ENCODE assay signal across 1 cellular context in the genomic region with DNA sequence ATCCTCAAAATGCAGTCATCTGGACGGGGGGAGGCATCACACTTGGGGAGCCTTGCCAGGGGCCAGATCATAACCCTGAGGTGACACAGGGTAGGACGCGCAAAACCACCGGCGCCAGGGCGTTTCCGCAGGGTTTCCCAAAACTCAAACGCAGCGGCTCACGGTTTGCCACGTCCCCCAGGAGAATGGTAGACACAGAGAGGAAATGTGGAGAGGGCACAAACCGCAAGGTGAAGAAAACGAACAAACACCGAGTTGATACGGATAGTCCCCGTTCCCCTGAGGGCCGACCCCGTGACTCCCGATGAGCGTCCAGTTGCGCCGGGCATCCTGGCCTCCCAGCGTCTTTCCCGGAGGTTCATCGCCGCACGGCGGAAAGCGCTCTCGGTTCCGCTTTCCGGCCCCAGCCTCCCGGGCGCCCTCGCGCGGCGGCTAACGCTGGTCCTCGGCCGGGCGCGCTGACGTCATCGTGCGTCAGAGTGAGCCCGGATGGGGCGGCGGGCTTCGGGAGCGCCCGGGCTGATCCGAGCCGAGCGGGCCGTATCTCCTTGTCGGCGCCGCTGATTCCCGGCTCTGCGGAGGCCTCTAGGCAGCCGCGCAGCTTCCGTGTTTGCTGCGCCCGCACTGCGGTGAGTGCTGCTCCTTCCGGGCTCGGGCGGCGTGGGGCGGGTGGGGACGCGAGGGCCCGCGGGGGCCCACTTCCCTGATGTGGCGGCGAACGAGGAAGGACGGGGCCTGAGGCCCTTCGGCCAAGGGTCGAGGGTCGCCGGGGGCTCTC.
TF ChIP-seq lines count a peak whose summit lies in the region.

A gene (plus strand): TSS at position 467 of the 778 bp plus-strand sequence. CDS start 2,641 bp downstream, outside the sequence.

TF ChIP-seq in HepG2, 621 proteins besides CTCF, POLR2A, EP300 and RAD21 (continued from another document and continues in another):
- no peak for TF ChIP-seq ZNF652 (CRISPR knock-in tag; IDR thresholded peaks at IDR 0.05; ENCODE audit: borderline replicate concordance, low read depth)
- peak; percentile 45; the same call in 1 of the 2 replicates for TF ChIP-seq ZNF567 (CRISPR knock-in tag; IDR thresholded peaks at IDR 0.05; ENCODE audit: borderline replicate concordance)
- TF ChIP-seq ZNF569 (CRISPR knock-in tag; IDR thresholded peaks at IDR 0.05; ENCODE audit: borderline replicate concordance), result no peak
- TF ChIP-seq NRL (CRISPR knock-in tag; IDR thresholded peaks at IDR 0.05; ENCODE audit: borderline replicate concordance), result peak; percentile 84
- no peak for TF ChIP-seq MTA3 (CRISPR knock-in tag; IDR thresholded peaks at IDR 0.05)
- peak; percentile 88; the same call in 1 of the 2 replicates for TF ChIP-seq GZF1 (CRISPR knock-in tag; IDR thresholded peaks at IDR 0.05)
- TF ChIP-seq ZNF879 (CRISPR knock-in tag; IDR thresholded peaks at IDR 0.05), result no peak
- TF ChIP-seq, protein P1, sequence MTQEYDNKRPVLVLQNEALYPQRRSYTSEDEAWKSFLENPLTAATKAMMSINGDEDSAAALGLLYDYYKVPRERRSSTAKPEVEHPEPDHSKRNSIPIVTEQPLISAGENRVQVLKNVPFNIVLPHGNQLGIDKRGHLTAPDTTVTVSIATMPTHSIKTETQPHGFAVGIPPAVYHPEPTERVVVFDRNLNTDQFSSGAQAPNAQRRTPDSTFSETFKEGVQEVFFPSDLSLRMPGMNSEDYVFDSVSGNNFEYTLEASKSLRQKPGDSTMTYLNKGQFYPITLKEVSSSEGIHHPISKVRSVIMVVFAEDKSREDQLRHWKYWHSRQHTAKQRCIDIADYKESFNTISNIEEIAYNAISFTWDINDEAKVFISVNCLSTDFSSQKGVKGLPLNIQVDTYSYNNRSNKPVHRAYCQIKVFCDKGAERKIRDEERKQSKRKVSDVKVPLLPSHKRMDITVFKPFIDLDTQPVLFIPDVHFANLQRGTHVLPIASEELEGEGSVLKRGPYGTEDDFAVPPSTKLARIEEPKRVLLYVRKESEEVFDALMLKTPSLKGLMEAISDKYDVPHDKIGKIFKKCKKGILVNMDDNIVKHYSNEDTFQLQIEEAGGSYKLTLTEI (CRISPR knock-in tag; conservative IDR thresholded peaks at IDR 0.05), result no peak
- TF ChIP-seq NKX3-1 (CRISPR knock-in tag; IDR thresholded peaks at IDR 0.05), result no peak
- TF ChIP-seq, protein P2, sequence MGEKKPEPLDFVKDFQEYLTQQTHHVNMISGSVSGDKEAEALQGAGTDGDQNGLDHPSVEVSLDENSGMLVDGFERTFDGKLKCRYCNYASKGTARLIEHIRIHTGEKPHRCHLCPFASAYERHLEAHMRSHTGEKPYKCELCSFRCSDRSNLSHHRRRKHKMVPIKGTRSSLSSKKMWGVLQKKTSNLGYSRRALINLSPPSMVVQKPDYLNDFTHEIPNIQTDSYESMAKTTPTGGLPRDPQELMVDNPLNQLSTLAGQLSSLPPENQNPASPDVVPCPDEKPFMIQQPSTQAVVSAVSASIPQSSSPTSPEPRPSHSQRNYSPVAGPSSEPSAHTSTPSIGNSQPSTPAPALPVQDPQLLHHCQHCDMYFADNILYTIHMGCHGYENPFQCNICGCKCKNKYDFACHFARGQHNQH (CRISPR knock-in tag; IDR thresholded peaks at IDR 0.05), result peak; percentile 78
- 0 out of 2 replicates have a peak, but pooled peaks have one; percentile 49 for TF ChIP-seq ZNF484 (CRISPR knock-in tag; IDR thresholded peaks at IDR 0.05; ENCODE audit: borderline replicate concordance, low read depth)
- peak; percentile 92; the same call in 1 of the 2 replicates for TF ChIP-seq TOPORS (CRISPR knock-in tag; IDR thresholded peaks at IDR 0.05)
- peak; percentile 72 for TF ChIP-seq POLR2AphosphoS5 (IDR thresholded peaks at IDR 0.05; ENCODE audit: low read depth, low read length)
- no peak for TF ChIP-seq ZNF616 (CRISPR knock-in tag; IDR thresholded peaks at IDR 0.05; ENCODE audit: low read depth)
- no peak for TF ChIP-seq FIP1L1 (IDR thresholded peaks at IDR 0.05; ENCODE audit: borderline replicate concordance, insufficient read depth, low read depth, low read length)
- no peak; the same call in 1 of the 2 replicates for TF ChIP-seq PITX1 (CRISPR knock-in tag; IDR thresholded peaks at IDR 0.05)
- TF ChIP-seq, protein P3, sequence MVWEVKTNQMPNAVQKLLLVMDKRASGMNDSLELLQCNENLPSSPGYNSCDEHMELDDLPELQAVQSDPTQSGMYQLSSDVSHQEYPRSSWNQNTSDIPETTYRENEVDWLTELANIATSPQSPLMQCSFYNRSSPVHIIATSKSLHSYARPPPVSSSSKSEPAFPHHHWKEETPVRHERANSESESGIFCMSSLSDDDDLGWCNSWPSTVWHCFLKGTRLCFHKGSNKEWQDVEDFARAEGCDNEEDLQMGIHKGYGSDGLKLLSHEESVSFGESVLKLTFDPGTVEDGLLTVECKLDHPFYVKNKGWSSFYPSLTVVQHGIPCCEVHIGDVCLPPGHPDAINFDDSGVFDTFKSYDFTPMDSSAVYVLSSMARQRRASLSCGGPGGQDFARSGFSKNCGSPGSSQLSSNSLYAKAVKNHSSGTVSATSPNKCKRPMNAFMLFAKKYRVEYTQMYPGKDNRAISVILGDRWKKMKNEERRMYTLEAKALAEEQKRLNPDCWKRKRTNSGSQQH (CRISPR knock-in tag; IDR thresholded peaks at IDR 0.05; ENCODE audit: low read depth), result peak; percentile 87
- 0 out of 2 replicates have a peak, but pooled peaks have one; percentile 57 for TF ChIP-seq BRCA1 (CRISPR knock-in tag; IDR thresholded peaks at IDR 0.05)
- TF ChIP-seq TEAD3 (CRISPR knock-in tag; optimal IDR thresholded peaks at IDR 0.05; ENCODE audit: borderline replicate concordance), result peak; percentile 64
- no peak for TF ChIP-seq HNRNPUL1 (IDR thresholded peaks at IDR 0.05; ENCODE audit: low read depth, low read length)
- TF ChIP-seq, protein P4, sequence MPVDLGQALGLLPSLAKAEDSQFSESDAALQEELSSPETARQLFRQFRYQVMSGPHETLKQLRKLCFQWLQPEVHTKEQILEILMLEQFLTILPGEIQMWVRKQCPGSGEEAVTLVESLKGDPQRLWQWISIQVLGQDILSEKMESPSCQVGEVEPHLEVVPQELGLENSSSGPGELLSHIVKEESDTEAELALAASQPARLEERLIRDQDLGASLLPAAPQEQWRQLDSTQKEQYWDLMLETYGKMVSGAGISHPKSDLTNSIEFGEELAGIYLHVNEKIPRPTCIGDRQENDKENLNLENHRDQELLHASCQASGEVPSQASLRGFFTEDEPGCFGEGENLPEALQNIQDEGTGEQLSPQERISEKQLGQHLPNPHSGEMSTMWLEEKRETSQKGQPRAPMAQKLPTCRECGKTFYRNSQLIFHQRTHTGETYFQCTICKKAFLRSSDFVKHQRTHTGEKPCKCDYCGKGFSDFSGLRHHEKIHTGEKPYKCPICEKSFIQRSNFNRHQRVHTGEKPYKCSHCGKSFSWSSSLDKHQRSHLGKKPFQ (CRISPR knock-in tag; IDR thresholded peaks at IDR 0.05; ENCODE audit: insufficient replicate concordance), result peak; percentile 79
- TF ChIP-seq, protein P5, sequence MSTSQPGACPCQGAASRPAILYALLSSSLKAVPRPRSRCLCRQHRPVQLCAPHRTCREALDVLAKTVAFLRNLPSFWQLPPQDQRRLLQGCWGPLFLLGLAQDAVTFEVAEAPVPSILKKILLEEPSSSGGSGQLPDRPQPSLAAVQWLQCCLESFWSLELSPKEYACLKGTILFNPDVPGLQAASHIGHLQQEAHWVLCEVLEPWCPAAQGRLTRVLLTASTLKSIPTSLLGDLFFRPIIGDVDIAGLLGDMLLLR (CRISPR knock-in tag; IDR thresholded peaks at IDR 0.05), result peak; percentile 12; the same call in 1 of the 2 replicates
- TF ChIP-seq ATM (IDR thresholded peaks at IDR 0.05; ENCODE audit: borderline replicate concordance), result no peak
- no peak; the same call in 1 of the 2 replicates for TF ChIP-seq ZNF703 (CRISPR knock-in tag; IDR thresholded peaks at IDR 0.05; ENCODE audit: borderline replicate concordance)
- TF ChIP-seq, protein P6, sequence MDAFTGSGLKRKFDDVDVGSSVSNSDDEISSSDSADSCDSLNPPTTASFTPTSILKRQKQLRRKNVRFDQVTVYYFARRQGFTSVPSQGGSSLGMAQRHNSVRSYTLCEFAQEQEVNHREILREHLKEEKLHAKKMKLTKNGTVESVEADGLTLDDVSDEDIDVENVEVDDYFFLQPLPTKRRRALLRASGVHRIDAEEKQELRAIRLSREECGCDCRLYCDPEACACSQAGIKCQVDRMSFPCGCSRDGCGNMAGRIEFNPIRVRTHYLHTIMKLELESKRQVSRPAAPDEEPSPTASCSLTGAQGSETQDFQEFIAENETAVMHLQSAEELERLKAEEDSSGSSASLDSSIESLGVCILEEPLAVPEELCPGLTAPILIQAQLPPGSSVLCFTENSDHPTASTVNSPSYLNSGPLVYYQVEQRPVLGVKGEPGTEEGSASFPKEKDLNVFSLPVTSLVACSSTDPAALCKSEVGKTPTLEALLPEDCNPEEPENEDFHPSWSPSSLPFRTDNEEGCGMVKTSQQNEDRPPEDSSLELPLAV (CRISPR knock-in tag; conservative IDR thresholded peaks at IDR 0.05; ENCODE audit: low read depth), result no peak
- TF ChIP-seq NFE2L1 (CRISPR knock-in tag; IDR thresholded peaks at IDR 0.05; ENCODE audit: borderline replicate concordance), result no peak
- no peak for TF ChIP-seq ESRRA (CRISPR knock-in tag; IDR thresholded peaks at IDR 0.05; ENCODE audit: low read depth)
- TF ChIP-seq ZNF816 (CRISPR knock-in tag; IDR thresholded peaks at IDR 0.05; ENCODE audit: borderline replicate concordance), result peak; percentile 60; the same call in 1 of the 2 replicates
- TF ChIP-seq ZNF24 (IDR thresholded peaks at IDR 0.05), result no peak
- TF ChIP-seq SP5 (CRISPR knock-in tag; IDR thresholded peaks at IDR 0.05; ENCODE audit: borderline replicate concordance, low read depth), result no peak
- peak; percentile 24; the same call in 1 of the 2 replicates for TF ChIP-seq ZFP82 (CRISPR knock-in tag; IDR thresholded peaks at IDR 0.05; ENCODE audit: borderline replicate concordance)
- TF ChIP-seq SCMH1 (CRISPR knock-in tag; IDR thresholded peaks at IDR 0.05; ENCODE audit: borderline replicate concordance), result no peak
- TF ChIP-seq ZKSCAN1 (IDR thresholded peaks at IDR 0.05; ENCODE audit: low read length), result no peak
- no peak for TF ChIP-seq SRSF9 (IDR thresholded peaks at IDR 0.05; ENCODE audit: borderline replicate concordance, insufficient read depth, low read depth, low read length, poor library complexity, severe bottlenecking)
- peak; percentile 10; the same call in 1 of the 2 replicates for TF ChIP-seq ZNF232 (CRISPR knock-in tag; IDR thresholded peaks at IDR 0.05; ENCODE audit: borderline replicate concordance)
- TF ChIP-seq ZNF329 (CRISPR knock-in tag; IDR thresholded peaks at IDR 0.05; ENCODE audit: low read depth), result peak; percentile 78
- no peak for TF ChIP-seq ZNF383 (CRISPR knock-in tag; IDR thresholded peaks at IDR 0.05; ENCODE audit: borderline replicate concordance)
- TF ChIP-seq, protein P7, sequence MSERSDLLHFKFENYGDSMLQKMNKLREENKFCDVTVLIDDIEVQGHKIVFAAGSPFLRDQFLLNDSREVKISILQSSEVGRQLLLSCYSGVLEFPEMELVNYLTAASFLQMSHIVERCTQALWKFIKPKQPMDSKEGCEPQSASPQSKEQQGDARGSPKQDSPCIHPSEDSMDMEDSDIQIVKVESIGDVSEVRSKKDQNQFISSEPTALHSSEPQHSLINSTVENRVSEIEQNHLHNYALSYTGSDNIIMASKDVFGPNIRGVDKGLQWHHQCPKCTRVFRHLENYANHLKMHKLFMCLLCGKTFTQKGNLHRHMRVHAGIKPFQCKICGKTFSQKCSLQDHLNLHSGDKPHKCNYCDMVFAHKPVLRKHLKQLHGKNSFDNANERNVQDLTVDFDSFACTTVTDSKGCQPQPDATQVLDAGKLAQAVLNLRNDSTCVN (CRISPR knock-in tag; IDR thresholded peaks at IDR 0.05; ENCODE audit: borderline replicate concordance), result no peak
- TF ChIP-seq ZNF496 (CRISPR knock-in tag; IDR thresholded peaks at IDR 0.05; ENCODE audit: insufficient replicate concordance), result no peak
- TF ChIP-seq, protein P8, sequence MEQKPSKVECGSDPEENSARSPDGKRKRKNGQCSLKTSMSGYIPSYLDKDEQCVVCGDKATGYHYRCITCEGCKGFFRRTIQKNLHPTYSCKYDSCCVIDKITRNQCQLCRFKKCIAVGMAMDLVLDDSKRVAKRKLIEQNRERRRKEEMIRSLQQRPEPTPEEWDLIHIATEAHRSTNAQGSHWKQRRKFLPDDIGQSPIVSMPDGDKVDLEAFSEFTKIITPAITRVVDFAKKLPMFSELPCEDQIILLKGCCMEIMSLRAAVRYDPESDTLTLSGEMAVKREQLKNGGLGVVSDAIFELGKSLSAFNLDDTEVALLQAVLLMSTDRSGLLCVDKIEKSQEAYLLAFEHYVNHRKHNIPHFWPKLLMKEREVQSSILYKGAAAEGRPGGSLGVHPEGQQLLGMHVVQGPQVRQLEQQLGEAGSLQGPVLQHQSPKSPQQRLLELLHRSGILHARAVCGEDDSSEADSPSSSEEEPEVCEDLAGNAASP (CRISPR knock-in tag; IDR thresholded peaks at IDR 0.05; ENCODE audit: borderline replicate concordance), result no peak; the same call in 1 of the 2 replicates
- no peak for TF ChIP-seq STAT5B (CRISPR knock-in tag; IDR thresholded peaks at IDR 0.05)
- TF ChIP-seq, protein P9, sequence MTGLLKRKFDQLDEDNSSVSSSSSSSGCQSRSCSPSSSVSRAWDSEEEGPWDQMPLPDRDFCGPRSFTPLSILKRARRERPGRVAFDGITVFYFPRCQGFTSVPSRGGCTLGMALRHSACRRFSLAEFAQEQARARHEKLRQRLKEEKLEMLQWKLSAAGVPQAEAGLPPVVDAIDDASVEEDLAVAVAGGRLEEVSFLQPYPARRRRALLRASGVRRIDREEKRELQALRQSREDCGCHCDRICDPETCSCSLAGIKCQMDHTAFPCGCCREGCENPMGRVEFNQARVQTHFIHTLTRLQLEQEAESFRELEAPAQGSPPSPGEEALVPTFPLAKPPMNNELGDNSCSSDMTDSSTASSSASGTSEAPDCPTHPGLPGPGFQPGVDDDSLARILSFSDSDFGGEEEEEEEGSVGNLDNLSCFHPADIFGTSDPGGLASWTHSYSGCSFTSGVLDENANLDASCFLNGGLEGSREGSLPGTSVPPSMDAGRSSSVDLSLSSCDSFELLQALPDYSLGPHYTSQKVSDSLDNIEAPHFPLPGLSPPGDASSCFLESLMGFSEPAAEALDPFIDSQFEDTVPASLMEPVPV (CRISPR knock-in tag; IDR thresholded peaks at IDR 0.05), result peak; percentile 95
- peak; percentile 41; the same call in 1 of the 2 replicates for TF ChIP-seq FOXO1 (CRISPR knock-in tag; IDR thresholded peaks at IDR 0.05)
- TF ChIP-seq, protein P10, sequence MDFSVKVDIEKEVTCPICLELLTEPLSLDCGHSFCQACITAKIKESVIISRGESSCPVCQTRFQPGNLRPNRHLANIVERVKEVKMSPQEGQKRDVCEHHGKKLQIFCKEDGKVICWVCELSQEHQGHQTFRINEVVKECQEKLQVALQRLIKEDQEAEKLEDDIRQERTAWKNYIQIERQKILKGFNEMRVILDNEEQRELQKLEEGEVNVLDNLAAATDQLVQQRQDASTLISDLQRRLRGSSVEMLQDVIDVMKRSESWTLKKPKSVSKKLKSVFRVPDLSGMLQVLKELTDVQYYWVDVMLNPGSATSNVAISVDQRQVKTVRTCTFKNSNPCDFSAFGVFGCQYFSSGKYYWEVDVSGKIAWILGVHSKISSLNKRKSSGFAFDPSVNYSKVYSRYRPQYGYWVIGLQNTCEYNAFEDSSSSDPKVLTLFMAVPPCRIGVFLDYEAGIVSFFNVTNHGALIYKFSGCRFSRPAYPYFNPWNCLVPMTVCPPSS (IDR thresholded peaks at IDR 0.05), result no peak
- peak; percentile 27; the same call in 1 of the 2 replicates for TF ChIP-seq ZNF839 (CRISPR knock-in tag; IDR thresholded peaks at IDR 0.05; ENCODE audit: borderline replicate concordance)
- no peak for TF ChIP-seq ZNF713 (CRISPR knock-in tag; IDR thresholded peaks at IDR 0.05)
- peak; percentile 84; the same call in 1 of the 2 replicates for TF ChIP-seq RXRA (CRISPR knock-in tag; IDR thresholded peaks at IDR 0.05)
- TF ChIP-seq ZNF619 (CRISPR knock-in tag; IDR thresholded peaks at IDR 0.05), result peak; percentile 94
